ENCODE assay signal across 9 cellular contexts in genomic region chr13:102395174-102395573, GRCh38. TPM values are rescaled to one million over a fixed set of nuclear protein-coding genes. Genes with fewer than 3 reads are reported as not detected.
A peak's percentile ranks its signal among the peaks of the same experiment; 100 is the strongest.
DNase-seq lines count a peak whose midpoint lies in the region; ATAC-seq, FAIRE-seq and TF ChIP-seq lines count a peak whose summit lies in the region.
"Had no signal": no experiment of that assay in that cellular context is flagged by ENCODE, and none has a peak within 500 bp of the region (broad histone marks: within the 10 kb centered on the region; RNA-seq: fewer than 3 reads in every experiment).

No MANE protein-coding gene starts in this region.

- H3K27me3 Mint-ChIP-seq in activated CD4-positive, alpha-beta T cell treated with anti-CD3 and anti-CD28 coated beads, Interleukin-2, amount 10 ng/mL, durations not matched to agents 24 days and 14 days = peaks cover 28% of the 10 kb centered on the region
- peaks cover 19% of the 10 kb centered on the region for H3K27me3 Mint-ChIP-seq in activated naive CD8-positive, alpha-beta T cell treated with anti-CD3 and anti-CD28 coated beads, Interleukin-2, amount 50 U/mL, for 24 hours

- TF ChIP-seq CTCF in kidney (IDR thresholded peaks at IDR 0.05; ENCODE audit: borderline replicate concordance, extremely low read depth, insufficient read depth) (no peak), testis (IDR thresholded peaks at IDR 0.05) (no peak)

- H3K36me3 ChIP-seq in kidney (ENCODE audit: control insufficient read depth in 1 of 2, insufficient read depth in 2 of 2, low read length in 2 of 2) = no peaks in the 10 kb centered on the region
- no peaks in the 10 kb centered on the region for H3K36me3 ChIP-seq in testis (ENCODE audit: low read depth, missing control alignments)
- H3K36me3 ChIP-seq: HAP-1 had no signal

- TF ChIP-seq POLR2A in testis (IDR thresholded peaks at IDR 0.05) = no peak

- peak overlapping the region; percentile 84 for H3K4me3 ChIP-seq in kidney (ENCODE audit: low read length in 2 of 2)
- peak overlapping the region; percentile 85 to 87 for H3K4me3 ChIP-seq in testis

- H3K9me3 ChIP-seq in kidney (ENCODE audit: control insufficient read depth in 1 of 2, low read length in 2 of 2) (no peaks in the 10 kb centered on the region), testis (no peaks in the 10 kb centered on the region)
- H3K9me3 ChIP-seq: HAP-1 had no signal

- H3K36me3 Mint-ChIP-seq in activated CD4-positive, alpha-beta T cell treated with anti-CD3 and anti-CD28 coated beads, Interleukin-2, amount 10 ng/mL, durations not matched to agents 24 days and 14 days (ENCODE audit: low read depth) = no peaks in the 10 kb centered on the region
- peaks cover 8% of the 10 kb centered on the region for H3K36me3 Mint-ChIP-seq in activated naive CD8-positive, alpha-beta T cell treated with anti-CD3 and anti-CD28 coated beads, Interleukin-2, amount 50 U/mL, for 24 hours (ENCODE audit: low read depth)

- H3K27ac Mint-ChIP-seq in activated CD4-positive, alpha-beta T cell treated with anti-CD3 and anti-CD28 coated beads, Interleukin-2, amount 10 ng/mL, durations not matched to agents 24 days and 14 days = peak overlapping the region; percentile 91
- peak overlapping the region; percentile 69 for H3K27ac Mint-ChIP-seq in activated naive CD8-positive, alpha-beta T cell treated with anti-CD3 and anti-CD28 coated beads, Interleukin-2, amount 50 U/mL, for 24 hours

- H3K9me3 Mint-ChIP-seq in activated CD4-positive, alpha-beta T cell treated with anti-CD3 and anti-CD28 coated beads, Interleukin-2, amount 10 ng/mL, durations not matched to agents 24 days and 14 days = peaks cover 6% of the 10 kb centered on the region
- peaks cover 6% of the 10 kb centered on the region for H3K9me3 Mint-ChIP-seq in activated naive CD8-positive, alpha-beta T cell treated with anti-CD3 and anti-CD28 coated beads, Interleukin-2, amount 50 U/mL, for 24 hours

- H3K4me3 Mint-ChIP-seq in activated CD4-positive, alpha-beta T cell treated with anti-CD3 and anti-CD28 coated beads, Interleukin-2, amount 10 ng/mL, durations not matched to agents 24 days and 14 days = peak overlapping the region; percentile 85
- H3K4me3 Mint-ChIP-seq in activated naive CD8-positive, alpha-beta T cell treated with anti-CD3 and anti-CD28 coated beads, Interleukin-2, amount 50 U/mL, for 24 hours = peak overlapping the region; percentile 80

- H3K27ac ChIP-seq in kidney (ENCODE audit: low read depth in 2 of 2, low read length in 2 of 2) (no peak overlapping the region), testis (peak overlapping the region; percentile 78 to 90)

- peaks cover 5 to 6% of the 10 kb centered on the region in 2 donors for H3K4me1 ChIP-seq in kidney (ENCODE audit: control insufficient read depth in 1 of 2, insufficient read depth in 1 of 2, low read depth in 1 of 2, low read length in 2 of 2)
- peaks cover 7% of the 10 kb centered on the region for H3K4me1 ChIP-seq in testis
- H3K4me1 ChIP-seq: HAP-1 had no signal

- no peak for ATAC-seq in activated naive CD8-positive, alpha-beta T cell treated with anti-CD3 and anti-CD28 coated beads, Interleukin-2, amount 50 U/mL, for 24 hours
- no peak for ATAC-seq in GM21367 (IDR thresholded peaks at IDR 0.05; ENCODE audit: unreplicated experiment)
- no peak for ATAC-seq in GM21717 (IDR thresholded peaks at IDR 0.05; ENCODE audit: unreplicated experiment)
- no peak for ATAC-seq in GM19463 (IDR thresholded peaks at IDR 0.05; ENCODE audit: unreplicated experiment)

- peaks cover 21% of the 10 kb centered on the region for H3K4me1 Mint-ChIP-seq in activated CD4-positive, alpha-beta T cell treated with anti-CD3 and anti-CD28 coated beads, Interleukin-2, amount 10 ng/mL, durations not matched to agents 24 days and 14 days
- H3K4me1 Mint-ChIP-seq in activated naive CD8-positive, alpha-beta T cell treated with anti-CD3 and anti-CD28 coated beads, Interleukin-2, amount 50 U/mL, for 24 hours = peaks cover 32% of the 10 kb centered on the region

- H3K9ac ChIP-seq in kidney (ENCODE audit: low read length in 2 of 2) = peak overlapping the region in 1 of 2 donors; percentile 71

- DNase-seq in activated CD4-positive, alpha-beta T cell treated with anti-CD3 and anti-CD28 coated beads, Interleukin-2, amount 10 ng/mL, durations not matched to agents 24 days and 14 days = no peak
- DNase-seq in activated CD4-positive, alpha-beta T cell treated with anti-CD3 and anti-CD28 coated beads for 1 hour = no peak
- DNase-seq in activated naive CD8-positive, alpha-beta T cell treated with anti-CD3 and anti-CD28 coated beads, Interleukin-2, amount 50 U/mL, for 24 hours = no peak
- no peak for DNase-seq in kidney
- no peak for DNase-seq in testis

- no peak for FAIRE-seq in kidney (lab: Jason Lieb, UNC)

- H3K27me3 ChIP-seq in testis = no peaks in the 10 kb centered on the region

- 57 to 65% methylated on average over 10 of the region's 10 CpGs for WGBS in testis, 2 donors

- intact Hi-C loops in activated CD4-positive, alpha-beta T cell treated with anti-CD3 and anti-CD28 coated beads, Interleukin-2, amount 10 ng/mL, durations not matched to agents 24 days and 14 days (cut with micrococcal nuclease) = loop anchor here (2.0 to 10.0 kb wide), 8 partner anchors 62 to 1810 kb away; partner anchors contain the start of genes GGACT, TEX30, TMTC4 and TPP2
- intact Hi-C loops in kidney (cut with DNase I) = no loop called here
- intact Hi-C loops in testis (cut with DNase I; ENCODE audit: low total_unique reads) = no loop called here

RNA-seq across cellular contexts. Expression of gene FGF14, which starts 6.7 kb away (rescaled TPM):
- not detected in 2 replicates for total RNA-seq in activated CD4-positive, alpha-beta T cell treated with anti-CD3 and anti-CD28 coated beads, Interleukin-2, amount 10 ng/mL, durations not matched to agents 24 days and 14 days
- total RNA-seq in kidney (3.3 TPM), testis (1 to 10 TPM in 1 of 2 donors, under 1 TPM in 1; 0.56 to 1.7 TPM)
- polyA plus RNA-seq in kidney (ENCODE audit: insufficient read depth, low read depth, low replicate concordance) (0.47 TPM), testis (ENCODE audit: insufficient read depth, low read depth, low replicate concordance) (4.5 TPM)

Comparison
In these comparisons a context has a peak if more than half of its experiments do, and no peak if none do; other contexts are left out.
1. H3K27ac ChIP-seq: peak in testis (2 of 2); none in kidney (0 of 2).